Comparison of ENCODE assay signal across 1 cellular context in genomic region chr3:14783480-14784086, GRCh38.
TF ChIP-seq lines count a peak whose summit lies in the region.

No MANE protein-coding gene starts in this region.

TF ChIP-seq in H1, 55 proteins besides CTCF, POLR2A, EP300 and RAD21 (continued from another document):
- TF ChIP-seq ATF2 (IDR thresholded peaks at IDR 0.05; ENCODE audit: low read length) (no peak), BRCA1 (IDR thresholded peaks at IDR 0.05; ENCODE audit: low read depth, low read length) (no peak), GABPA (IDR thresholded peaks at IDR 0.05; ENCODE audit: borderline replicate concordance, insufficient read depth, low read length) (no peak), KDM1A (IDR thresholded peaks at IDR 0.05; ENCODE audit: borderline replicate concordance, low read length) (no peak), CHD1 (IDR thresholded peaks at IDR 0.05; ENCODE audit: low read depth, low read length) (no peak), E2F6 (IDR thresholded peaks at IDR 0.05) (no peak), SIN3A (conservative IDR thresholded peaks at IDR 0.05 in 1 of 2, IDR thresholded peaks at IDR 0.05 in 1 of 2; ENCODE audit: low read depth in 1 of 2, low read length in 2 of 2) (no peak), CREB1 (IDR thresholded peaks at IDR 0.05) (no peak)
